20 cellular contexts compared by ENCODE assay signal in genomic region chr16:87848676-87849345, GRCh38. TPM values are rescaled to one million over a fixed set of nuclear protein-coding genes. Genes with fewer than 3 reads are reported as not detected.
A peak's percentile ranks its signal among the peaks of the same experiment; 100 is the strongest.
DNase-seq lines count a peak whose midpoint lies in the region; ATAC-seq and TF ChIP-seq lines count a peak whose summit lies in the region.
"Had no signal": no experiment of that assay in that cellular context is flagged by ENCODE, and none has a peak within 500 bp of the region (broad histone marks: within the 10 kb centered on the region; RNA-seq: fewer than 3 reads in every experiment).

No MANE protein-coding gene starts in this region.

- H3K27me3 Mint-ChIP-seq in endodermal cell (ENCODE audit: insufficient read depth) (peaks cover 8% of the 10 kb centered on the region), neural progenitor cell (ENCODE audit: insufficient read depth, low read depth) (peaks cover 3% of the 10 kb centered on the region)
- no peaks in the 10 kb centered on the region for H3K27me3 Mint-ChIP-seq in stimulated activated naive CD8-positive, alpha-beta T cell treated with anti-CD3 and anti-CD28 coated beads, Interleukin-15, amount 100 ng/mL, for 72 hours
- H3K27me3 Mint-ChIP-seq: CD4-positive, alpha-beta memory T cell; natural killer cell treated with Interleukin-12 subunit alpha and Interleukin-12 subunit beta and Interleukin-15 and Interleukin-18, amount 100 ng/mL, for 72 hours; stimulated activated naive B cell treated with anti-CD40 and anti-IgM and Interleukin-4, amounts not matched to agents 10 μg/mL and 1 μg/mL and 100 μg/mL, for 72 hours had no signal

- no peaks in the 10 kb centered on the region for H3K9me3 Mint-ChIP-seq in endodermal cell
- H3K9me3 Mint-ChIP-seq in neural progenitor cell = no peaks in the 10 kb centered on the region
- H3K9me3 Mint-ChIP-seq in stimulated activated naive CD8-positive, alpha-beta T cell treated with anti-CD3 and anti-CD28 coated beads, Interleukin-15, amount 100 ng/mL, for 72 hours = no peaks in the 10 kb centered on the region
- H3K9me3 Mint-ChIP-seq: immature natural killer cell; natural killer cell treated with Interleukin-12 subunit alpha and Interleukin-12 subunit beta and Interleukin-15 and Interleukin-18, amount 100 ng/mL, for 72 hours; stimulated activated naive B cell treated with anti-CD40 and anti-IgM and Interleukin-4, amounts not matched to agents 10 μg/mL and 1 μg/mL and 100 μg/mL, for 72 hours had no signal

- ATAC-seq in Panc1 = no peak
- ATAC-seq in stimulated activated naive CD8-positive, alpha-beta T cell treated with anti-CD3 and anti-CD28 coated beads, Interleukin-15, amount 100 ng/mL, for 72 hours = no peak
- no peak for ATAC-seq in GM18502 (IDR thresholded peaks at IDR 0.05; ENCODE audit: poor library complexity, unreplicated experiment)
- ATAC-seq: natural killer cell treated with Interleukin-12 subunit alpha and Interleukin-12 subunit beta and Interleukin-15 and Interleukin-18, amount 100 ng/mL, for 72 hours; stimulated activated naive B cell treated with anti-CD40 and anti-IgM and Interleukin-4, amounts not matched to agents 10 μg/mL and 1 μg/mL and 100 μg/mL, for 72 hours had no signal

- intact Hi-C loops in A673 (cut with micrococcal nuclease; ENCODE audit: unreplicated experiment) = no loop called here
- intact Hi-C loops in Panc1 (cut with micrococcal nuclease; ENCODE audit: unreplicated experiment) = no loop called here
- intact Hi-C loops in vagina (cut with DNase I) = no loop called here

- in situ Hi-C loops in Panc1 (cut with HindIII; ENCODE audit: low pct_unique_long_range_greater_than_20kb, low sequenced_read_pairs) = no loop called here

- H3K4me3 Mint-ChIP-seq in endodermal cell (no peak overlapping the region), neural progenitor cell (peak overlapping the region; percentile 15)
- H3K4me3 Mint-ChIP-seq in stimulated activated naive CD8-positive, alpha-beta T cell treated with anti-CD3 and anti-CD28 coated beads, Interleukin-15, amount 100 ng/mL, for 72 hours = no peak overlapping the region
- H3K4me3 Mint-ChIP-seq: CD4-positive, alpha-beta memory T cell; immature natural killer cell; natural killer cell treated with Interleukin-12 subunit alpha and Interleukin-12 subunit beta and Interleukin-15 and Interleukin-18, amount 100 ng/mL, for 72 hours; stimulated activated naive B cell treated with anti-CD40 and anti-IgM and Interleukin-4, amounts not matched to agents 10 μg/mL and 1 μg/mL and 100 μg/mL, for 72 hours had no signal

- BruUV-seq in A673 (replicated peaks; lab: Mats Ljungman, UMichigan) = no TSS peak
- BruUV-seq in Panc1 (replicated peaks; lab: Mats Ljungman, UMichigan) = TSS peak; percentile 53

- H3K27ac ChIP-seq in A673 (ENCODE audit: low read depth, low read length, poor library complexity, severe bottlenecking) = peak overlapping the region; percentile 60
- peak overlapping the region; percentile 69 for H3K27ac ChIP-seq in Panc1 (ENCODE audit: low read length)
- H3K27ac ChIP-seq in endodermal cell (ENCODE audit: low read depth, low read length) = peak overlapping the region; percentile 21
- H3K27ac ChIP-seq in neural progenitor cell = no peak overlapping the region
- H3K27ac ChIP-seq in vagina = no peak overlapping the region
- H3K27ac ChIP-seq: heart left ventricle had no signal

- H3K9ac ChIP-seq in endodermal cell (ENCODE audit: extremely low read depth, low read length, poor library complexity, severe bottlenecking) = peak overlapping the region; percentile 15
- H3K9ac ChIP-seq in neural progenitor cell = no peak overlapping the region

- CTCF ChIA-PET in A673 (lab: Charles Lee) (interaction anchor here (0.7 to 1.7 kb wide), 3 partner anchors 22 to 68 kb away, joined by 5 to 9 read pairs (median 9); no protein-coding TSS in a partner anchor), Panc1 (lab: Charles Lee) (interaction anchor here (1.0 to 1.8 kb wide), 3 partner anchors 17 to 69 kb away, joined by 3 to 11 read pairs (median 10); no protein-coding TSS in a partner anchor)

- H3K36me3 Mint-ChIP-seq in endodermal cell (ENCODE audit: low read depth) (peaks cover 54% of the 10 kb centered on the region), neural progenitor cell (peaks cover 3% of the 10 kb centered on the region)
- H3K36me3 Mint-ChIP-seq: immature natural killer cell; natural killer cell treated with Interleukin-12 subunit alpha and Interleukin-12 subunit beta and Interleukin-15 and Interleukin-18, amount 100 ng/mL, for 72 hours had no signal

- H3K79me2 ChIP-seq in neural progenitor cell (ENCODE audit: low read depth) = no peaks in the 10 kb centered on the region

- H3K9me3 ChIP-seq in A673 (ENCODE audit: low read depth, low read length, poor library complexity, severe bottlenecking) (no peaks in the 10 kb centered on the region), Panc1 (ENCODE audit: control insufficient read depth, insufficient read depth, low read depth, low read length) (no peaks in the 10 kb centered on the region), endodermal cell (ENCODE audit: control insufficient read depth, low read length) (no peaks in the 10 kb centered on the region), neural progenitor cell (ENCODE audit: low read depth) (no peaks in the 10 kb centered on the region), vagina (no peaks in the 10 kb centered on the region)
- H3K9me3 ChIP-seq: heart left ventricle, MG63 had no signal

- H3K27ac Mint-ChIP-seq in endodermal cell (no peak overlapping the region), neural progenitor cell (peak overlapping the region; percentile 81)
- peak overlapping the region in 1 of 2 donors; percentile 59 for H3K27ac Mint-ChIP-seq in stimulated activated naive CD8-positive, alpha-beta T cell treated with anti-CD3 and anti-CD28 coated beads, Interleukin-15, amount 100 ng/mL, for 72 hours
- H3K27ac Mint-ChIP-seq: natural killer cell treated with Interleukin-12 subunit alpha and Interleukin-12 subunit beta and Interleukin-15 and Interleukin-18, amount 100 ng/mL, for 72 hours; stimulated activated naive B cell treated with anti-CD40 and anti-IgM and Interleukin-4, amounts not matched to agents 10 μg/mL and 1 μg/mL and 100 μg/mL, for 72 hours had no signal

- WGBS in endodermal cell (ENCODE audit: insufficient coverage in 1 of 2, insufficient read length in 1 of 2), 2 experiments = 94% methylated on average over 16 to 18 of the region's 18 CpGs

- H3K4me1 Mint-ChIP-seq in endodermal cell (peaks cover 26% of the 10 kb centered on the region), neural progenitor cell (peaks cover 31% of the 10 kb centered on the region)
- peaks cover 76% of the 10 kb centered on the region for H3K4me1 Mint-ChIP-seq in stimulated activated naive CD8-positive, alpha-beta T cell treated with anti-CD3 and anti-CD28 coated beads, Interleukin-15, amount 100 ng/mL, for 72 hours

- no peaks in the 10 kb centered on the region for H4K20me1 ChIP-seq in neural progenitor cell (ENCODE audit: low read depth)

- no peak overlapping the region for H3K4me3 ChIP-seq in A673 (ENCODE audit: low read depth, low read length, poor library complexity, severe bottlenecking)
- no peak overlapping the region for H3K4me3 ChIP-seq in Panc1 (ENCODE audit: low read depth in 2 of 2, low read length in 2 of 2)
- no peak overlapping the region for H3K4me3 ChIP-seq in endodermal cell (ENCODE audit: low read length)
- H3K4me3 ChIP-seq in neural progenitor cell = no peak overlapping the region
- no peak overlapping the region for H3K4me3 ChIP-seq in vagina
- H3K4me3 ChIP-seq: heart left ventricle, MG63 had no signal

- TF ChIP-seq CTCF in A673 (conservative IDR thresholded peaks at IDR 0.05; ENCODE audit: low read depth, low read length) = no peak
- TF ChIP-seq CTCF in Panc1 (IDR thresholded peaks at IDR 0.05) = no peak
- TF ChIP-seq CTCF in endodermal cell (conservative IDR thresholded peaks at IDR 0.05) = no peak
- no peak for TF ChIP-seq CTCF in neural progenitor cell (IDR thresholded peaks at IDR 0.05)
- no peak for TF ChIP-seq CTCF in vagina (IDR thresholded peaks at IDR 0.05)

- peak overlapping the region; percentile 35 for H2AFZ ChIP-seq in neural progenitor cell (replicated peaks)

- DNase-seq in A673 (ENCODE audit: low spot score) (no peak), Panc1 (ENCODE audit: low read depth, low spot score) (no peak), endodermal cell (no peak), neural progenitor cell (ENCODE audit: low spot score) (no peak), vagina (ENCODE audit: extremely low spot score in 2 of 2) (no peak), AML-193 (lab: John Stamatoyannopoulos, UW) (no peak)
- DNase-seq in stimulated activated naive CD8-positive, alpha-beta T cell treated with anti-CD3 and anti-CD28 coated beads, Interleukin-15, amount 100 ng/mL, for 72 hours = no peak
- DNase-seq: activated T-cell treated with anti-CD3 and anti-CD28 coated beads for 4 hours; CD4-positive, alpha-beta memory T cell; DMS79 treated with DMSO at 0.1 percent for 48 hours; GOT3; heart left ventricle; immature natural killer cell; MG63; NK-92 treated with Interleukin-12 subunit alpha and Interleukin-12 subunit beta, amount 100 ng/mL, for 24 hours; Right ventricle myocardium superior; stimulated activated naive B cell treated with anti-CD40 and anti-IgM and Interleukin-4, amounts not matched to agents 10 μg/mL and 1 μg/mL and 100 μg/mL, for 72 hours; T-helper 1 cell had no signal

- TF ChIP-seq POLR2A in vagina (IDR thresholded peaks at IDR 0.05) = no peak

- H3K36me3 ChIP-seq in A673 (ENCODE audit: insufficient read depth, low read length, poor library complexity, severe bottlenecking) = peaks cover 72% of the 10 kb centered on the region
- H3K36me3 ChIP-seq in Panc1 (ENCODE audit: control insufficient read depth, insufficient read depth, low read length) = peaks cover 4% of the 10 kb centered on the region
- H3K36me3 ChIP-seq in endodermal cell (ENCODE audit: control insufficient read depth, insufficient read depth, low read length) = peaks cover 96% of the 10 kb centered on the region
- no peaks in the 10 kb centered on the region for H3K36me3 ChIP-seq in neural progenitor cell
- no peaks in the 10 kb centered on the region for H3K36me3 ChIP-seq in vagina

- POLR2A ChIA-PET in A673 (lab: Charles Lee; ENCODE audit: low non-redundant PET) (interaction anchor here (0.6 kb wide), 2 partner anchors 21 to 68 kb away, joined by 3 to 4 read pairs; partner anchors contain the start of gene SLC7A5), Panc1 (lab: Charles Lee) (no interaction called here)

- peaks cover 19% of the 10 kb centered on the region for H3F3A ChIP-seq in neural progenitor cell (ENCODE audit: low read depth)

- H3K4me1 ChIP-seq in A673 (ENCODE audit: insufficient read depth, low read length, poor library complexity, severe bottlenecking) = peaks cover 55% of the 10 kb centered on the region
- peaks cover 72% of the 10 kb centered on the region for H3K4me1 ChIP-seq in Panc1 (ENCODE audit: control insufficient read depth, insufficient read depth, low read length)
- H3K4me1 ChIP-seq in endodermal cell (ENCODE audit: control insufficient read depth, insufficient read depth, low read length) = peaks cover 51% of the 10 kb centered on the region
- H3K4me1 ChIP-seq in neural progenitor cell = peaks cover 29% of the 10 kb centered on the region
- H3K4me1 ChIP-seq in vagina = peaks cover 45% of the 10 kb centered on the region

- H3K4me2 ChIP-seq in neural progenitor cell = peak overlapping the region; percentile 6

- no peaks in the 10 kb centered on the region for H3K27me3 ChIP-seq in A673 (replicated peaks; ENCODE audit: insufficient read depth, low read depth, low read length, poor library complexity)
- no peaks in the 10 kb centered on the region for H3K27me3 ChIP-seq in Panc1 (ENCODE audit: control insufficient read depth, insufficient read depth, low read length)
- no peaks in the 10 kb centered on the region for H3K27me3 ChIP-seq in endodermal cell (ENCODE audit: control insufficient read depth, insufficient read depth, low read length, poor library complexity, severe bottlenecking)
- no peaks in the 10 kb centered on the region for H3K27me3 ChIP-seq in neural progenitor cell
- no peaks in the 10 kb centered on the region for H3K27me3 ChIP-seq in vagina
- H3K27me3 ChIP-seq: heart left ventricle, MG63 had no signal

RNA-seq across cellular contexts. Expression of gene SLC7A5, which starts 20.5 kb away (rescaled TPM):
- total RNA-seq in A673 (2021) (324 and 371 TPM in 2 replicates), Panc1 (2021; ENCODE audit: unreplicated experiment) (231 TPM), endodermal cell (100 to 1,000 TPM; 374 to 588 TPM), neural progenitor cell (ENCODE audit: low replicate concordance) (2.8 and 8.8 TPM in 2 replicates), vagina (22.8 TPM)
- 265 TPM for polyA plus RNA-seq in Panc1 (2012; ENCODE audit: insufficient read length)
- 144 TPM for polyA plus RNA-seq in endodermal cell (2013, experiment 1 of 2)
- 134 TPM for polyA plus RNA-seq in endodermal cell (2013, experiment 2 of 2)

Comparison
In these comparisons a context has a peak if more than half of its experiments do, and no peak if none do; other contexts are left out.
1. H3K27ac ChIP-seq: peak in A673 (single experiment), Panc1 (single experiment) and endodermal cell (single experiment); none in neural progenitor cell (single experiment) and vagina (single experiment).